Comparison of ENCODE assay signal across 17 cellular contexts in genomic region chr2:212528106-212528856, GRCh38. TPM values are rescaled to one million over a fixed set of nuclear protein-coding genes. Genes with fewer than 3 reads are reported as not detected.
A peak's percentile ranks its signal among the peaks of the same experiment; 100 is the strongest.
DNase-seq lines count a peak whose midpoint lies in the region; ATAC-seq and TF ChIP-seq lines count a peak whose summit lies in the region.
"Had no signal": no experiment of that assay in that cellular context is flagged by ENCODE, and none has a peak within 500 bp of the region (broad histone marks: within the 10 kb centered on the region; RNA-seq: fewer than 3 reads in every experiment).

No MANE protein-coding gene starts in this region.

- H3K9me3 Mint-ChIP-seq in activated T-helper 1 cell treated with anti-CD3 and anti-CD28 coated beads, Interleukin-12 subunit alpha, Interleukin-12 subunit beta, Interleukin-2, Interleukin-4 antibody, amounts not matched to agents 30 ng/mL and 10 ng/mL and 1 ng/mL, durations not matched to agents 14 hours and 24 hours and 36 hours: no peaks in the 10 kb centered on the region

- H3K9ac ChIP-seq in GM23248 (no peak overlapping the region), OCI-LY3 (ENCODE audit: low read length) (no peak overlapping the region)

- no peaks in the 10 kb centered on the region for H3K36me3 Mint-ChIP-seq in activated T-helper 1 cell treated with anti-CD3 and anti-CD28 coated beads, Interleukin-12 subunit alpha, Interleukin-12 subunit beta, Interleukin-2, Interleukin-4 antibody, amounts not matched to agents 30 ng/mL and 10 ng/mL and 1 ng/mL, durations not matched to agents 14 hours and 24 hours and 36 hours (ENCODE audit: low read depth)

- WGBS in GM23248 (ENCODE audit: low coverage in 1 of 2, low lambda C conversion rate in 2 of 2, missing lambda C conversion rate in 2 of 2), 2 experiments: 50% methylated on average over 6 of the region's 6 CpGs

- H3K79me2 ChIP-seq in GM23248 (ENCODE audit: insufficient read depth): no peaks in the 10 kb centered on the region
- H3K79me2 ChIP-seq in OCI-LY3 (ENCODE audit: low read length): no peaks in the 10 kb centered on the region
- H3K79me2 ChIP-seq: hepatocyte had no signal

- H3F3A ChIP-seq in GM23248 (ENCODE audit: insufficient read depth): no peaks in the 10 kb centered on the region

- H3K36me3 ChIP-seq in GM23248 (ENCODE audit: low read depth) (no peaks in the 10 kb centered on the region), OCI-LY3 (replicated peaks; ENCODE audit: low read depth, low read length) (no peaks in the 10 kb centered on the region), thoracic aorta (no peaks in the 10 kb centered on the region)
- H3K36me3 ChIP-seq: thyroid gland had no signal

- H3K4me3 Mint-ChIP-seq in activated T-helper 1 cell treated with anti-CD3 and anti-CD28 coated beads, Interleukin-12 subunit alpha, Interleukin-12 subunit beta, Interleukin-2, Interleukin-4 antibody, amounts not matched to agents 30 ng/mL and 10 ng/mL and 1 ng/mL, durations not matched to agents 14 hours and 24 hours and 36 hours: no peak overlapping the region

- no peaks in the 10 kb centered on the region for H3K27me3 Mint-ChIP-seq in activated T-helper 1 cell treated with anti-CD3 and anti-CD28 coated beads, Interleukin-12 subunit alpha, Interleukin-12 subunit beta, Interleukin-2, Interleukin-4 antibody, amounts not matched to agents 30 ng/mL and 10 ng/mL and 1 ng/mL, durations not matched to agents 14 hours and 24 hours and 36 hours (ENCODE audit: insufficient read depth)

- no peak overlapping the region for H3K4me3 ChIP-seq in GM23248
- peak overlapping the region; percentile 59 for H3K4me3 ChIP-seq in OCI-LY3 (ENCODE audit: low read length)
- H3K4me3 ChIP-seq in thoracic aorta: peak overlapping the region; percentile 64
- H3K4me3 ChIP-seq: hepatocyte, K562, thyroid gland had no signal

- no peak overlapping the region for H3K27ac ChIP-seq in GM23248
- no peak overlapping the region for H3K27ac ChIP-seq in OCI-LY3 (ENCODE audit: low read length)
- H3K27ac ChIP-seq in foreskin keratinocyte: no peak overlapping the region
- H3K27ac ChIP-seq in thoracic aorta: peak overlapping the region; percentile 3 to 31
- H3K27ac ChIP-seq: hepatocyte, thyroid gland had no signal

- no peaks in the 10 kb centered on the region for H3K9me3 ChIP-seq in GM23248 (ENCODE audit: low read depth)
- H3K9me3 ChIP-seq in OCI-LY3 (ENCODE audit: insufficient read depth, low read length): no peaks in the 10 kb centered on the region
- H3K9me3 ChIP-seq in thoracic aorta: no peaks in the 10 kb centered on the region
- H3K9me3 ChIP-seq: thyroid gland had no signal

- H3K27me3 ChIP-seq in GM23248 (replicated peaks; ENCODE audit: insufficient read depth) (no peaks in the 10 kb centered on the region), OCI-LY3 (ENCODE audit: low read depth, low read length) (no peaks in the 10 kb centered on the region), foreskin keratinocyte (peaks cover 27% of the 10 kb centered on the region), thoracic aorta (replicated peaks; ENCODE audit: insufficient read depth) (no peaks in the 10 kb centered on the region)
- H3K27me3 ChIP-seq: hepatocyte, thyroid gland had no signal

- H3K4me1 Mint-ChIP-seq in activated T-helper 1 cell treated with anti-CD3 and anti-CD28 coated beads, Interleukin-12 subunit alpha, Interleukin-12 subunit beta, Interleukin-2, Interleukin-4 antibody, amounts not matched to agents 30 ng/mL and 10 ng/mL and 1 ng/mL, durations not matched to agents 14 hours and 24 hours and 36 hours (ENCODE audit: low read depth): no peaks in the 10 kb centered on the region

- H3K4me1 ChIP-seq in GM23248 (ENCODE audit: insufficient read depth): no peaks in the 10 kb centered on the region
- peaks cover 7% of the 10 kb centered on the region; the same call in 1 of the 2 replicates for H3K4me1 ChIP-seq in OCI-LY3 (ENCODE audit: low read length)
- H3K4me1 ChIP-seq in foreskin keratinocyte: no peaks in the 10 kb centered on the region
- H3K4me1 ChIP-seq in thoracic aorta (ENCODE audit: control insufficient read depth in 1 of 2, low read depth in 2 of 2): peaks cover 22 to 81% of the 10 kb centered on the region in 2 donors
- H3K4me1 ChIP-seq: thyroid gland had no signal

- H2AFZ ChIP-seq in GM23248 (peak overlapping the region; percentile 8; the same call in 1 of the 2 replicates), OCI-LY3 (ENCODE audit: low read depth, low read length) (peak overlapping the region; percentile 14; the same call in 1 of the 2 replicates)
- H2AFZ ChIP-seq: hepatocyte had no signal

- H3K4me2 ChIP-seq in GM23248 (ENCODE audit: unreplicated experiment): no peak overlapping the region
- H3K4me2 ChIP-seq in OCI-LY3 (ENCODE audit: low read length): peak overlapping the region; percentile 68
- H3K4me2 ChIP-seq: hepatocyte had no signal

- in situ Hi-C loops in GM23248 (cut with MboI): loop anchor here (25.0 kb wide), 1 partner anchor 366 kb away; no protein-coding TSS in a partner anchor

- no peak overlapping the region for H3K27ac Mint-ChIP-seq in activated T-helper 1 cell treated with anti-CD3 and anti-CD28 coated beads, Interleukin-12 subunit alpha, Interleukin-12 subunit beta, Interleukin-2, Interleukin-4 antibody, amounts not matched to agents 30 ng/mL and 10 ng/mL and 1 ng/mL, durations not matched to agents 14 hours and 24 hours and 36 hours

- TF ChIP-seq CTCF in OCI-LY3 (IDR thresholded peaks at IDR 0.05; ENCODE audit: low read depth, low read length) (peak; percentile 53), foreskin keratinocyte (conservative IDR thresholded peaks at IDR 0.05) (peak; percentile 48), thoracic aorta (IDR thresholded peaks at IDR 0.05) (no peak)

- H4K20me1 ChIP-seq in GM23248 (ENCODE audit: insufficient read depth) (no peaks in the 10 kb centered on the region), OCI-LY3 (ENCODE audit: insufficient read depth, low read length) (no peaks in the 10 kb centered on the region)

- intact Hi-C loops in activated T-helper 1 cell treated with anti-CD3 and anti-CD28 coated beads, Interleukin-12 subunit alpha, Interleukin-12 subunit beta, Interleukin-2, Interleukin-4 antibody, amounts not matched to agents 30 ng/mL and 10 ng/mL and 1 ng/mL, durations not matched to agents 14 hours and 24 hours and 36 hours (cut with micrococcal nuclease): no loop called here

- H3K9me2 ChIP-seq in GM23248 (ENCODE audit: insufficient read depth): no peaks in the 10 kb centered on the region

- DNase-seq in GM23248 (peak; percentile 35), foreskin keratinocyte (peak in 1 of 2 donors; percentile 5), thoracic aorta (ENCODE audit: low spot score) (no peak), Ammon's horn (ENCODE audit: low spot score) (no peak)
- no peak for DNase-seq in activated T-helper 1 cell treated with anti-CD3 and anti-CD28 coated beads, Interleukin-12 subunit alpha, Interleukin-12 subunit beta, Interleukin-2, Interleukin-4 antibody, amounts not matched to agents 30 ng/mL and 10 ng/mL and 1 ng/mL, durations not matched to agents 14 hours and 24 hours and 36 hours (ENCODE audit: low spot score)
- no peak for DNase-seq in activated CD4-positive, alpha-beta T cell treated with anti-CD3 and anti-CD28 coated beads, Interleukin-2, amount 50 U/mL, for 4 hours
- DNase-seq: amniotic stem cell; COR-L47; GOT3; NCI-H1436 treated with DMSO at 0.1 percent for 48 hours; NCI-H510A treated with DMSO at 0.1 percent for 48 hours; stimulated activated CD4-positive, alpha-beta T cell treated with anti-CD3 and anti-CD28 coated beads, Interleukin-2, amount 100 ng/mL, for 24 hours; stimulated activated CD8-positive, alpha-beta memory T cell treated with anti-CD3 and anti-CD28 coated beads, Interleukin-4, amount 100 ng/mL, for 48 hours had no signal

- ATAC-seq in foreskin keratinocyte (no peak), thoracic aorta (ENCODE audit: insufficient number of reproducible peaks, low FRiP score, low read depth) (no peak)
- ATAC-seq: K562 had no signal

RNA-seq across cellular contexts. Expression of gene ERBB4, which starts 10.3 kb away (rescaled TPM):
- not detected in 2 replicates for total RNA-seq in GM23248 (2014; rRNA removed; shearing (Covaris generic))
- polyA plus RNA-seq in GM23248 (2016; fragmentation: Nextera tagmentation; extraction: Ambion mirVana): not detected in 2 replicates
- total RNA-seq in foreskin keratinocyte: not detected in 2 replicates
- not detected in 2 replicates for polyA plus RNA-seq in foreskin keratinocyte
- 10 to 100 TPM; 15.7 to 29.3 TPM for total RNA-seq in thoracic aorta
- not detected in 2 replicates for total RNA-seq in activated T-helper 1 cell treated with anti-CD3 and anti-CD28 coated beads, Interleukin-12 subunit alpha, Interleukin-12 subunit beta, Interleukin-2, Interleukin-4 antibody, amounts not matched to agents 30 ng/mL and 10 ng/mL and 1 ng/mL, durations not matched to agents 14 hours and 24 hours and 36 hours
- total RNA-seq: K562 had no signal
- polyA plus RNA-seq: K562 had no signal

Comparison
In these comparisons a context has a peak if more than half of its experiments do, and no peak if none do; other contexts are left out.
1. H3K27ac ChIP-seq: peak in thoracic aorta (2 of 2); none in GM23248 (single experiment), OCI-LY3 (single experiment) and foreskin keratinocyte (single experiment).
2. RNA of gene ERBB4, which starts 10.3 kb away (total RNA-seq): 15.7 to 29.3 TPM in thoracic aorta; not detected in GM23248, not detected in foreskin keratinocyte and not detected in activated T-helper 1 cell treated with anti-CD3 and anti-CD28 coated beads, Interleukin-12 subunit alpha, Interleukin-12 subunit beta, Interleukin-2, Interleukin-4 antibody, amounts not matched to agents 30 ng/mL and 10 ng/mL and 1 ng/mL, durations not matched to agents 14 hours and 24 hours and 36 hours; every median in the first group is over 10 times any median in the second.